ENCODE assay signal across 13 cellular contexts in genomic region chr9:89243296-89244061, GRCh38.
"Had no signal": no experiment of that assay in that cellular context is flagged by ENCODE, and none has a peak within 500 bp of the region (broad histone marks: within the 10 kb centered on the region; RNA-seq: fewer than 3 reads in every experiment).

No MANE protein-coding gene starts in this region.

- H3K9me3 ChIP-seq: esophagus squamous epithelium, psoas muscle, sigmoid colon, suprapubic skin had no signal

- ATAC-seq: activated CD4-positive, alpha-beta T cell treated with anti-CD3 and anti-CD28 coated beads for 36 hours; activated CD8-positive, alpha-beta T cell treated with anti-CD3 and anti-CD28 coated beads, Interleukin-2, amount 10 ng/mL, durations not matched to agents 7 days and 5 days; psoas muscle; stimulated activated naive CD8-positive, alpha-beta T cell treated with anti-CD3 and anti-CD28 coated beads, Interleukin-15, Interleukin-2, amounts not matched to agents 100 U/mL and 50 U/mL, for 24 hours had no signal

- H3K4me3 ChIP-seq: esophagus squamous epithelium, psoas muscle, sigmoid colon, suprapubic skin had no signal

- H3K36me3 ChIP-seq: esophagus squamous epithelium, sigmoid colon, suprapubic skin, WERI-Rb-1 had no signal

- H3K4me1 Mint-ChIP-seq: activated CD4-positive, alpha-beta T cell treated with anti-CD3 and anti-CD28 coated beads for 36 hours had no signal

- H3K4me1 ChIP-seq: esophagus squamous epithelium, psoas muscle, suprapubic skin had no signal

- H3K27ac ChIP-seq: esophagus squamous epithelium, psoas muscle, sigmoid colon, suprapubic skin, WERI-Rb-1 had no signal

- H3K27ac Mint-ChIP-seq: activated CD4-positive, alpha-beta T cell treated with anti-CD3 and anti-CD28 coated beads for 36 hours; activated CD8-positive, alpha-beta T cell treated with anti-CD3 and anti-CD28 coated beads, Interleukin-2, amount 10 ng/mL, durations not matched to agents 7 days and 5 days had no signal

- DNase-seq: activated CD4-positive, alpha-beta T cell treated with anti-CD3 and anti-CD28 coated beads for 36 hours; activated CD8-positive, alpha-beta T cell treated with anti-CD3 and anti-CD28 coated beads, Interleukin-2, amount 10 ng/mL, durations not matched to agents 7 days and 5 days; activated naive CD4-positive, alpha-beta T cell treated with Interleukin-2 at 50 U/mL for 16 hours; esophagus squamous epithelium; foreskin fibroblast; glutamatergic neuron; mesenchymal stem cell; psoas muscle; sigmoid colon; stimulated activated naive CD8-positive, alpha-beta T cell treated with anti-CD3 and anti-CD28 coated beads, Interleukin-15, Interleukin-2, amounts not matched to agents 100 U/mL and 50 U/mL, for 24 hours; WERI-Rb-1 had no signal

- H3K27me3 ChIP-seq: esophagus squamous epithelium, sigmoid colon, suprapubic skin had no signal

- H3K9me3 Mint-ChIP-seq: nephron had no signal

- H3K4me3 Mint-ChIP-seq: activated CD4-positive, alpha-beta T cell treated with anti-CD3 and anti-CD28 coated beads for 36 hours; activated CD8-positive, alpha-beta T cell treated with anti-CD3 and anti-CD28 coated beads, Interleukin-2, amount 10 ng/mL, durations not matched to agents 7 days and 5 days; nephron had no signal
